In genomic region chr11:27722117-27722844, GRCh38 we compare ENCODE assay signal across 9 cellular contexts. TPM values are rescaled to one million over a fixed set of nuclear protein-coding genes. Genes with fewer than 3 reads are reported as not detected.
DNase-seq lines count a peak whose midpoint lies in the region; ATAC-seq lines count a peak whose summit lies in the region.
"Had no signal": no experiment of that assay in that cellular context is flagged by ENCODE, and none has a peak within 500 bp of the region (broad histone marks: within the 10 kb centered on the region; RNA-seq: fewer than 3 reads in every experiment).

No MANE protein-coding gene starts in this region.

- intact Hi-C loops in naive thymus-derived CD4-positive, alpha-beta T cell (cut with micrococcal nuclease) = loop anchor here in 1 of 2 donors (1.0 kb wide), 1 partner anchor 21 kb away; no protein-coding TSS in a partner anchor

- peaks cover 72% of the 10 kb centered on the region for H3K27me3 ChIP-seq in HUES48 (ENCODE audit: control insufficient read depth, insufficient read depth, low read length)
- no peaks in the 10 kb centered on the region for H3K27me3 ChIP-seq in naive thymus-derived CD4-positive, alpha-beta T cell (ENCODE audit: control insufficient read depth in 2 of 2, insufficient read depth in 2 of 2, low read length in 2 of 2)

- H3K27ac Mint-ChIP-seq in naive thymus-derived CD4-positive, alpha-beta T cell = no peak overlapping the region

- CTCF ChIA-PET in naive thymus-derived CD4-positive, alpha-beta T cell (lab: Charles Lee) = no interaction called here

- H3K4me1 ChIP-seq in HUES48 (ENCODE audit: control insufficient read depth, insufficient read depth, low read length) = peaks cover 32% of the 10 kb centered on the region
- H3K4me1 ChIP-seq in naive thymus-derived CD4-positive, alpha-beta T cell (ENCODE audit: control insufficient read depth in 2 of 2, insufficient read depth in 2 of 2, low read length in 2 of 2) = no peaks in the 10 kb centered on the region

- H3K4me1 Mint-ChIP-seq in naive thymus-derived CD4-positive, alpha-beta T cell = peaks cover 0 to 16% (median 8%) of the 10 kb centered on the region in 7 donors

- peak overlapping the region; percentile 61 for H3K27ac ChIP-seq in HUES48 (ENCODE audit: low read depth, low read length)
- H3K27ac ChIP-seq in naive thymus-derived CD4-positive, alpha-beta T cell (ENCODE audit: low read depth, low read length) = no peak overlapping the region
- H3K27ac ChIP-seq: PC-9 had no signal

- H3K9ac ChIP-seq in HUES48 (ENCODE audit: low read depth, low read length) = peak overlapping the region; percentile 68

- no peak for ATAC-seq in naive thymus-derived CD4-positive, alpha-beta T cell
- ATAC-seq in GM21390 (IDR thresholded peaks at IDR 0.05; ENCODE audit: unreplicated experiment) (no peak), HG03442 (IDR thresholded peaks at IDR 0.05; ENCODE audit: unreplicated experiment) (no peak)

- H3K4me3 ChIP-seq in HUES48 (ENCODE audit: low read depth, low read length) = peak overlapping the region; percentile 68
- H3K4me3 ChIP-seq in naive thymus-derived CD4-positive, alpha-beta T cell (ENCODE audit: low read length) = no peak overlapping the region
- H3K4me3 ChIP-seq: PC-9 had no signal

- H3K36me3 Mint-ChIP-seq in naive thymus-derived CD4-positive, alpha-beta T cell = peaks cover 0 to 10% (median 0%) of the 10 kb centered on the region in 5 donors

- DNase-seq in NCI-H1092 treated with DMSO at 0.1 percent for 48 hours (lab: John Stamatoyannopoulos, UW) (peak; percentile 16), NCI-H1092 (lab: John Stamatoyannopoulos, UW) (no peak), cerebellum (ENCODE audit: low spot score) (peak; percentile 43), HK-2 (ENCODE audit: unreplicated experiment) (no peak)
- DNase-seq in naive thymus-derived CD4-positive, alpha-beta T cell = peak in 1 of 9 donors; percentile 24

- POLR2A ChIA-PET in naive thymus-derived CD4-positive, alpha-beta T cell (lab: Charles Lee) = no interaction called here

- H3K27me3 Mint-ChIP-seq in naive thymus-derived CD4-positive, alpha-beta T cell = peaks cover 60 to 78% (median 73%) of the 10 kb centered on the region in 5 donors

- H3K4me3 Mint-ChIP-seq in naive thymus-derived CD4-positive, alpha-beta T cell = peak overlapping the region in 6 of 10 donors; percentile 11 to 71 (median 40)

- H3K36me3 ChIP-seq in HUES48 (ENCODE audit: control insufficient read depth, insufficient read depth, low read length) = no peaks in the 10 kb centered on the region
- no peaks in the 10 kb centered on the region for H3K36me3 ChIP-seq in naive thymus-derived CD4-positive, alpha-beta T cell (ENCODE audit: control insufficient read depth in 2 of 3, insufficient read depth in 3 of 3, low read length in 3 of 3)

- H3K9me3 Mint-ChIP-seq in naive thymus-derived CD4-positive, alpha-beta T cell = peaks cover 0 to 25% (median 17%) of the 10 kb centered on the region in 11 donors

- H3K9me3 ChIP-seq in HUES48 (ENCODE audit: control insufficient read depth, insufficient read depth, low read length) = no peaks in the 10 kb centered on the region
- H3K9me3 ChIP-seq in naive thymus-derived CD4-positive, alpha-beta T cell (ENCODE audit: control insufficient read depth in 2 of 3, low read length in 3 of 3) = no peaks in the 10 kb centered on the region

RNA-seq across cellular contexts. Expression of gene BDNF, which starts 22.0 kb away (rescaled TPM):
- total RNA-seq in cerebellum = 1.5 TPM
- total RNA-seq in naive thymus-derived CD4-positive, alpha-beta T cell = not detected
- polyA plus RNA-seq in naive thymus-derived CD4-positive, alpha-beta T cell = not detected

Comparison
In these comparisons a context has a peak if more than half of its experiments do, and no peak if none do; other contexts are left out.
1. DNase-seq: peak in NCI-H1092 treated with DMSO at 0.1 percent for 48 hours (single experiment) and cerebellum (single experiment); none in NCI-H1092 (single experiment) and HK-2 (single experiment).